ENCODE assay signal across 33 cellular contexts in genomic region chr5:118545050-118545449, GRCh38.
DNase-seq lines count a peak whose midpoint lies in the region; ATAC-seq and TF ChIP-seq lines count a peak whose summit lies in the region.
"Had no signal": no experiment of that assay in that cellular context is flagged by ENCODE, and none has a peak within 500 bp of the region (broad histone marks: within the 10 kb centered on the region; RNA-seq: fewer than 3 reads in every experiment).

No MANE protein-coding gene starts in this region.

- no peak overlapping the region for H3K14ac ChIP-seq in trophoblast cell (ENCODE audit: low read length)

- no peaks in the 10 kb centered on the region for H3K36me3 Mint-ChIP-seq in activated naive CD8-positive, alpha-beta T cell treated with anti-CD3 and anti-CD28 coated beads, Interleukin-2, amount 10 ng/mL, durations not matched to agents 7 days and 5 days
- H3K36me3 Mint-ChIP-seq in activated naive CD8-positive, alpha-beta T cell treated with anti-CD3 and anti-CD28 coated beads, Interleukin-2, amount 50 U/mL, for 24 hours (ENCODE audit: low read depth), result no peaks in the 10 kb centered on the region
- H3K36me3 Mint-ChIP-seq in activated T-helper 17 cell treated with anti-CD3 and anti-CD28 coated beads, Interleukin-2, amount 50 U/mL, for 72 hours (ENCODE audit: low read depth), result no peaks in the 10 kb centered on the region
- H3K36me3 Mint-ChIP-seq: activated CD8-positive, alpha-beta memory T cell treated with anti-CD3 and anti-CD28 coated beads, Interleukin-2, amount 10 ng/mL, durations not matched to agents 7 days and 5 days; CD8-positive, alpha-beta memory T cell had no signal

- no peak overlapping the region for H3K4me3 Mint-ChIP-seq in activated naive CD8-positive, alpha-beta T cell treated with anti-CD3 and anti-CD28 coated beads, Interleukin-2, amount 10 ng/mL, durations not matched to agents 7 days and 5 days
- H3K4me3 Mint-ChIP-seq in activated naive CD8-positive, alpha-beta T cell treated with anti-CD3 and anti-CD28 coated beads, Interleukin-2, amount 50 U/mL, for 24 hours, result no peak overlapping the region
- no peak overlapping the region for H3K4me3 Mint-ChIP-seq in activated T-helper 17 cell treated with anti-CD3 and anti-CD28 coated beads, Interleukin-2, amount 50 U/mL, for 72 hours
- H3K4me3 Mint-ChIP-seq: activated CD8-positive, alpha-beta memory T cell treated with anti-CD3 and anti-CD28 coated beads, Interleukin-2, amount 10 ng/mL, durations not matched to agents 7 days and 5 days; activated T-cell treated with anti-CD3 and anti-CD28 coated beads, Interleukin-2, amount 50 U/mL, for 4 hours; CD8-positive, alpha-beta memory T cell; neural crest cell; stimulated activated naive CD8-positive, alpha-beta T cell treated with anti-CD3 and anti-CD28 coated beads, Interleukin-15, Interleukin-2, amounts not matched to agents 100 ng/mL and 50 ng/mL, for 24 hours; T-helper 2 cell treated with Interferon-gamma antibody and Interleukin-4, amounts not matched to agents 5 μg/mL and 100 μg/mL, for 36 hours had no signal

- no peak overlapping the region for H3K4me3 ChIP-seq in trophoblast cell (ENCODE audit: low read depth, low read length)
- H3K4me3 ChIP-seq: body of pancreas, HAP-1, left lung, pancreas, thoracic aorta had no signal

- no peak overlapping the region for H4K8ac ChIP-seq in trophoblast cell (ENCODE audit: low read depth, low read length)

- H3K18ac ChIP-seq in trophoblast cell (ENCODE audit: low read length), result no peak overlapping the region

- no peak overlapping the region for H4K12ac ChIP-seq in trophoblast cell (ENCODE audit: low read depth, low read length)

- no peaks in the 10 kb centered on the region for H3K9me3 ChIP-seq in trophoblast cell (ENCODE audit: insufficient read depth, low read depth, low read length)
- H3K9me3 ChIP-seq: body of pancreas, HAP-1, left lung, pancreas, thoracic aorta had no signal

- ATAC-seq in activated naive CD8-positive, alpha-beta T cell treated with anti-CD3 and anti-CD28 coated beads, Interleukin-2, amount 10 ng/mL, durations not matched to agents 7 days and 5 days (ENCODE audit: low read depth), result peak; percentile 36
- no peak for ATAC-seq in activated naive CD8-positive, alpha-beta T cell treated with anti-CD3 and anti-CD28 coated beads, Interleukin-2, amount 50 U/mL, for 24 hours
- peak; percentile 26 for ATAC-seq in activated T-helper 17 cell treated with anti-CD3 and anti-CD28 coated beads, Interleukin-2, amount 50 U/mL, for 72 hours (replicated peaks)
- no peak for ATAC-seq in HG03097 (IDR thresholded peaks at IDR 0.05; ENCODE audit: low FRiP score, unreplicated experiment)
- ATAC-seq: activated CD8-positive, alpha-beta memory T cell treated with anti-CD3 and anti-CD28 coated beads, Interleukin-2, amount 10 ng/mL, durations not matched to agents 7 days and 5 days; activated T-cell treated with anti-CD3 and anti-CD28 coated beads, Interleukin-2, amount 50 U/mL, for 4 hours; body of pancreas; esophagus mucosa; left lung; pancreas; SK-N-SH treated with all-trans-retinoic acid at 6 μM for 48 hours had no signal

- H2BK12ac ChIP-seq in trophoblast cell (ENCODE audit: low read length), result no peak overlapping the region

- no peak for TF ChIP-seq CTCF in GM20000 (IDR thresholded peaks at IDR 0.05; ENCODE audit: extremely low read depth, missing control alignments)

- no peak overlapping the region for H3K4me2 ChIP-seq in trophoblast cell (ENCODE audit: low read length)
- H3K4me2 ChIP-seq: KMS-11 had no signal

- H3K4me1 Mint-ChIP-seq in activated naive CD8-positive, alpha-beta T cell treated with anti-CD3 and anti-CD28 coated beads, Interleukin-2, amount 10 ng/mL, durations not matched to agents 7 days and 5 days, result no peaks in the 10 kb centered on the region
- no peaks in the 10 kb centered on the region for H3K4me1 Mint-ChIP-seq in activated naive CD8-positive, alpha-beta T cell treated with anti-CD3 and anti-CD28 coated beads, Interleukin-2, amount 50 U/mL, for 24 hours
- H3K4me1 Mint-ChIP-seq in activated T-helper 17 cell treated with anti-CD3 and anti-CD28 coated beads, Interleukin-2, amount 50 U/mL, for 72 hours, result no peaks in the 10 kb centered on the region
- H3K4me1 Mint-ChIP-seq: activated CD8-positive, alpha-beta memory T cell treated with anti-CD3 and anti-CD28 coated beads, Interleukin-2, amount 10 ng/mL, durations not matched to agents 7 days and 5 days; CD8-positive, alpha-beta memory T cell; neural crest cell had no signal

- no peaks in the 10 kb centered on the region for H3K4me1 ChIP-seq in trophoblast cell (ENCODE audit: control insufficient read depth in 1 of 2, insufficient read depth in 2 of 2, low read length in 2 of 2)
- H3K4me1 ChIP-seq: body of pancreas, HAP-1, left lung, pancreas had no signal

- no peak overlapping the region for H3K4ac ChIP-seq in trophoblast cell (ENCODE audit: low read depth, low read length)

- H3K27ac ChIP-seq in trophoblast cell (ENCODE audit: low read depth, low read length), result no peak overlapping the region
- H3K27ac ChIP-seq: body of pancreas, KMS-11, left lung, pancreas, thoracic aorta, VCaP had no signal

- H3K27me3 Mint-ChIP-seq in activated naive CD8-positive, alpha-beta T cell treated with anti-CD3 and anti-CD28 coated beads, Interleukin-2, amount 10 ng/mL, durations not matched to agents 7 days and 5 days, result no peaks in the 10 kb centered on the region
- H3K27me3 Mint-ChIP-seq in activated naive CD8-positive, alpha-beta T cell treated with anti-CD3 and anti-CD28 coated beads, Interleukin-2, amount 50 U/mL, for 24 hours, result no peaks in the 10 kb centered on the region
- no peaks in the 10 kb centered on the region for H3K27me3 Mint-ChIP-seq in activated T-helper 17 cell treated with anti-CD3 and anti-CD28 coated beads, Interleukin-2, amount 50 U/mL, for 72 hours
- H3K27me3 Mint-ChIP-seq: activated CD8-positive, alpha-beta memory T cell treated with anti-CD3 and anti-CD28 coated beads, Interleukin-2, amount 10 ng/mL, durations not matched to agents 7 days and 5 days; stimulated activated naive CD8-positive, alpha-beta T cell treated with anti-CD3 and anti-CD28 coated beads, Interleukin-15, Interleukin-2, amounts not matched to agents 100 ng/mL and 50 ng/mL, for 24 hours had no signal

- H2AK5ac ChIP-seq in trophoblast cell (ENCODE audit: low read length), result no peak overlapping the region

- no peak for DNase-seq in activated naive CD8-positive, alpha-beta T cell treated with anti-CD3 and anti-CD28 coated beads, Interleukin-2, amount 10 ng/mL, durations not matched to agents 7 days and 5 days
- no peak for DNase-seq in activated naive CD8-positive, alpha-beta T cell treated with anti-CD3 and anti-CD28 coated beads, Interleukin-2, amount 50 U/mL, for 24 hours
- DNase-seq in MV-4-11 (lab: John Stamatoyannopoulos, UW), result peak; percentile 46
- no peak for DNase-seq in GM20000 (ENCODE audit: low spot score)
- no peak for DNase-seq in trophoblast cell
- DNase-seq: activated CD4-positive, alpha-beta T cell treated with anti-CD3 and anti-CD28 coated beads, Interleukin-2, amount 50 U/mL, for 4 hours; activated CD8-positive, alpha-beta memory T cell treated with anti-CD3 and anti-CD28 coated beads, Interleukin-2, amount 10 ng/mL, durations not matched to agents 7 days and 5 days; activated naive CD4-positive, alpha-beta T cell; activated T-cell treated with anti-CD3 and anti-CD28 coated beads, Interleukin-2, amount 50 U/mL, for 4 hours; body of pancreas; CD8-positive, alpha-beta memory T cell; dermis blood vessel endothelial cell; EL; head of caudate nucleus; left lung; mesenchymal stem cell; NCI-H1694; NCI-H446; NCI-H748 treated with DMSO at 0.1 percent for 48 hours; pancreas; retina; small intestine had no signal

- H3K79me2 ChIP-seq in trophoblast cell (ENCODE audit: control insufficient read depth, insufficient read depth, low read length, poor library complexity), result no peaks in the 10 kb centered on the region

- H3K27ac Mint-ChIP-seq in activated naive CD8-positive, alpha-beta T cell treated with anti-CD3 and anti-CD28 coated beads, Interleukin-2, amount 10 ng/mL, durations not matched to agents 7 days and 5 days, result no peak overlapping the region
- H3K27ac Mint-ChIP-seq in activated naive CD8-positive, alpha-beta T cell treated with anti-CD3 and anti-CD28 coated beads, Interleukin-2, amount 50 U/mL, for 24 hours, result no peak overlapping the region
- no peak overlapping the region for H3K27ac Mint-ChIP-seq in activated T-helper 17 cell treated with anti-CD3 and anti-CD28 coated beads, Interleukin-2, amount 50 U/mL, for 72 hours
- H3K27ac Mint-ChIP-seq: activated CD8-positive, alpha-beta memory T cell treated with anti-CD3 and anti-CD28 coated beads, Interleukin-2, amount 10 ng/mL, durations not matched to agents 7 days and 5 days; CD8-positive, alpha-beta memory T cell; stimulated activated naive CD8-positive, alpha-beta T cell treated with anti-CD3 and anti-CD28 coated beads, Interleukin-15, Interleukin-2, amounts not matched to agents 100 ng/mL and 50 ng/mL, for 24 hours; T-helper 2 cell treated with Interferon-gamma antibody and Interleukin-4, amounts not matched to agents 5 μg/mL and 100 μg/mL, for 36 hours had no signal

- H3K9ac ChIP-seq in trophoblast cell (ENCODE audit: low read length), result no peak overlapping the region
- H3K9ac ChIP-seq: KMS-11 had no signal

- H3K23ac ChIP-seq in trophoblast cell (ENCODE audit: low read length), result no peak overlapping the region

- POLR2A ChIA-PET in activated naive CD8-positive, alpha-beta T cell treated with anti-CD3 and anti-CD28 coated beads, Interleukin-2, amount 10 ng/mL, durations not matched to agents 7 days and 5 days (lab: Charles Lee), result no interaction called here

- H4K91ac ChIP-seq in trophoblast cell (ENCODE audit: low read depth, low read length), result no peak overlapping the region

- H3K79me1 ChIP-seq in trophoblast cell (ENCODE audit: low read length), result no peaks in the 10 kb centered on the region

- H3K9me3 Mint-ChIP-seq in activated naive CD8-positive, alpha-beta T cell treated with anti-CD3 and anti-CD28 coated beads, Interleukin-2, amount 10 ng/mL, durations not matched to agents 7 days and 5 days, result no peaks in the 10 kb centered on the region
- H3K9me3 Mint-ChIP-seq in activated naive CD8-positive, alpha-beta T cell treated with anti-CD3 and anti-CD28 coated beads, Interleukin-2, amount 50 U/mL, for 24 hours, result no peaks in the 10 kb centered on the region
- H3K9me3 Mint-ChIP-seq in activated T-helper 17 cell treated with anti-CD3 and anti-CD28 coated beads, Interleukin-2, amount 50 U/mL, for 72 hours, result no peaks in the 10 kb centered on the region
- H3K9me3 Mint-ChIP-seq: activated T-cell treated with anti-CD3 and anti-CD28 coated beads, Interleukin-2, amount 50 U/mL, for 4 hours; stimulated activated naive CD8-positive, alpha-beta T cell treated with anti-CD3 and anti-CD28 coated beads, Interleukin-15, Interleukin-2, amounts not matched to agents 100 ng/mL and 50 ng/mL, for 24 hours; T-helper 2 cell treated with Interferon-gamma antibody and Interleukin-4, amounts not matched to agents 5 μg/mL and 100 μg/mL, for 36 hours had no signal

- H3K36me3 ChIP-seq in trophoblast cell (ENCODE audit: control insufficient read depth in 1 of 2, insufficient read depth in 2 of 2, low read length in 2 of 2), result no peaks in the 10 kb centered on the region
- H3K36me3 ChIP-seq: HAP-1, left lung, pancreas, thoracic aorta had no signal

- no peak overlapping the region for H2BK5ac ChIP-seq in trophoblast cell (ENCODE audit: low read depth, low read length, poor library complexity)

- H3K27me3 ChIP-seq in trophoblast cell (ENCODE audit: insufficient read depth, low read length), result no peaks in the 10 kb centered on the region
- H3K27me3 ChIP-seq: body of pancreas, left lung, pancreas had no signal

- H2AFZ ChIP-seq in trophoblast cell (ENCODE audit: insufficient read depth, low read length, poor library complexity), result no peak overlapping the region

- no peak overlapping the region for H2BK120ac ChIP-seq in trophoblast cell (ENCODE audit: insufficient read depth, low read length, poor library complexity)

- no CpG with 5 or more reads among the region's 3 CpGs for WGBS in trophoblast cell (ENCODE audit: extremely low coverage, insufficient coverage, insufficient read length)

Comparison
In these comparisons a context has a peak if more than half of its experiments do, and no peak if none do; other contexts are left out.
1. ATAC-seq: peak in activated naive CD8-positive, alpha-beta T cell treated with anti-CD3 and anti-CD28 coated beads, Interleukin-2, amount 10 ng/mL, durations not matched to agents 7 days and 5 days (single experiment) and activated T-helper 17 cell treated with anti-CD3 and anti-CD28 coated beads, Interleukin-2, amount 50 U/mL, for 72 hours (single experiment); none in activated naive CD8-positive, alpha-beta T cell treated with anti-CD3 and anti-CD28 coated beads, Interleukin-2, amount 50 U/mL, for 24 hours (single experiment) and HG03097 (single experiment).